1 cellular context compared by ENCODE assay signal in genomic region chr16:23397464-23397863, GRCh38.
TF ChIP-seq lines count a peak whose summit lies in the region.

No MANE protein-coding gene starts in this region.

TF ChIP-seq in K562, 482 proteins besides CTCF, POLR2A, EP300 and RAD21:
- TF ChIP-seq STAT5A (IDR thresholded peaks at IDR 0.05; ENCODE audit: borderline replicate concordance, low read length) = no peak
- no peak for TF ChIP-seq MLX (CRISPR knock-in tag; conservative IDR thresholded peaks at IDR 0.05)
- TF ChIP-seq RBM25 (IDR thresholded peaks at IDR 0.05; ENCODE audit: low read depth, low read length, severe bottlenecking) = peak; percentile 8
- TF ChIP-seq ZKSCAN1 (IDR thresholded peaks at IDR 0.05; ENCODE audit: low read depth, low read length) = peak; percentile 52; the same call in 1 of the 2 replicates
TF ChIP-seq in K562: peak in this region for 2.
